ENCODE assay signal across 24 cellular contexts in genomic region chr17:27403480-27404005, GRCh38.
"Had no signal": no experiment of that assay in that cellular context is flagged by ENCODE, and none has a peak within 500 bp of the region (broad histone marks: within the 10 kb centered on the region; RNA-seq: fewer than 3 reads in every experiment).

No MANE protein-coding gene starts in this region.

- ATAC-seq: activated CD8-positive, alpha-beta T cell treated with anti-CD3 and anti-CD28 coated beads, Interleukin-2, amount 10 ng/mL, durations not matched to agents 7 days and 5 days; naive thymus-derived CD8-positive, alpha-beta T cell; psoas muscle had no signal

- DNase-seq: activated CD4-positive, alpha-beta T cell treated with anti-CD3 and anti-CD28 coated beads for 1 hour; activated CD4-positive, alpha-beta T cell treated with anti-CD3 and anti-CD28 coated beads, Interleukin-2, amount 50 U/mL, for 1 hour; activated CD8-positive, alpha-beta memory T cell treated with anti-CD3 and anti-CD28 coated beads, Interleukin-2, amount 50 U/mL, for 4 hours; activated CD8-positive, alpha-beta T cell treated with anti-CD3 and anti-CD28 coated beads, Interleukin-2, amount 10 ng/mL, durations not matched to agents 7 days and 5 days; activated naive CD4-positive, alpha-beta T cell treated with anti-CD3 and anti-CD28 coated beads, Interleukin-2, amount 10 ng/mL, durations not matched to agents 7 days and 5 days; activated T-cell treated with anti-CD3 and anti-CD28 coated beads, Interleukin-2, amount 50 U/mL, for 24 hours; effector CD4-positive, alpha-beta T cell; foreskin fibroblast; left ventricle myocardium inferior; naive thymus-derived CD8-positive, alpha-beta T cell; ovary; psoas muscle; stimulated activated CD4-positive, alpha-beta T cell treated with anti-CD3 and anti-CD28 coated beads, Interleukin-4, amount 100 ng/mL, for 24 hours; stimulated activated naive CD4-positive, alpha-beta T cell treated with Interleukin-2 at 50 U/mL for 16 hours; T-helper 2 cell; upper lobe of left lung; WERI-Rb-1 had no signal

- H3K27me3 ChIP-seq: cardiac muscle cell, neutrophil, ovary, right atrium auricular region, upper lobe of left lung had no signal

- FAIRE-seq: endometrium had no signal

- H3K4me3 ChIP-seq: cardiac muscle cell, left ventricle myocardium inferior, ovary, psoas muscle, right atrium auricular region, thoracic aorta, upper lobe of left lung had no signal

- H3K9me3 Mint-ChIP-seq: activated naive CD4-positive, alpha-beta T cell treated with anti-CD3 and anti-CD28 coated beads, Interleukin-2, amount 10 ng/mL, durations not matched to agents 7 days and 5 days; activated T-cell treated with anti-CD3 and anti-CD28 coated beads, Interleukin-2, amount 50 U/mL, for 24 hours; dendritic cell treated with granulocyte-macrophage colony-stimulating factor and Interleukin-4, amounts not matched to agents 40 ng/mL and 50 ng/mL, for 4 days; mesothelial cell of epicardium; naive thymus-derived CD8-positive, alpha-beta T cell had no signal

- H3K36me3 ChIP-seq: cardiac muscle cell, left ventricle myocardium inferior, neutrophil, ovary, right atrium auricular region, thoracic aorta, upper lobe of left lung, WERI-Rb-1 had no signal

- H3K4me3 Mint-ChIP-seq: activated CD8-positive, alpha-beta T cell treated with anti-CD3 and anti-CD28 coated beads, Interleukin-2, amount 10 ng/mL, durations not matched to agents 7 days and 5 days; activated naive CD4-positive, alpha-beta T cell treated with anti-CD3 and anti-CD28 coated beads, Interleukin-2, amount 10 ng/mL, durations not matched to agents 7 days and 5 days; activated T-cell treated with anti-CD3 and anti-CD28 coated beads, Interleukin-2, amount 50 U/mL, for 24 hours; dendritic cell treated with granulocyte-macrophage colony-stimulating factor and Interleukin-4, amounts not matched to agents 40 ng/mL and 50 ng/mL, for 4 days; mesothelial cell of epicardium; naive thymus-derived CD8-positive, alpha-beta T cell had no signal

- H3K36me3 Mint-ChIP-seq: activated naive CD4-positive, alpha-beta T cell treated with anti-CD3 and anti-CD28 coated beads, Interleukin-2, amount 10 ng/mL, durations not matched to agents 7 days and 5 days; mesothelial cell of epicardium; naive thymus-derived CD8-positive, alpha-beta T cell had no signal

- H3K27ac Mint-ChIP-seq: activated CD8-positive, alpha-beta T cell treated with anti-CD3 and anti-CD28 coated beads, Interleukin-2, amount 10 ng/mL, durations not matched to agents 7 days and 5 days; activated naive CD4-positive, alpha-beta T cell treated with anti-CD3 and anti-CD28 coated beads, Interleukin-2, amount 10 ng/mL, durations not matched to agents 7 days and 5 days; activated T-cell treated with anti-CD3 and anti-CD28 coated beads, Interleukin-2, amount 50 U/mL, for 24 hours; dendritic cell treated with granulocyte-macrophage colony-stimulating factor and Interleukin-4, amounts not matched to agents 40 ng/mL and 50 ng/mL, for 4 days; mesothelial cell of epicardium; naive thymus-derived CD8-positive, alpha-beta T cell had no signal

- H3K27ac ChIP-seq: cardiac muscle cell, left ventricle myocardium inferior, neutrophil, ovary, psoas muscle, right atrium auricular region, thoracic aorta, upper lobe of left lung, WERI-Rb-1 had no signal

- H3K9me3 ChIP-seq: left ventricle myocardium inferior, neutrophil, ovary, psoas muscle, right atrium auricular region, thoracic aorta, upper lobe of left lung had no signal

- H3K4me1 Mint-ChIP-seq: activated naive CD4-positive, alpha-beta T cell treated with anti-CD3 and anti-CD28 coated beads, Interleukin-2, amount 10 ng/mL, durations not matched to agents 7 days and 5 days; naive thymus-derived CD8-positive, alpha-beta T cell had no signal
